15 cellular contexts compared by ENCODE assay signal in the genomic region with DNA sequence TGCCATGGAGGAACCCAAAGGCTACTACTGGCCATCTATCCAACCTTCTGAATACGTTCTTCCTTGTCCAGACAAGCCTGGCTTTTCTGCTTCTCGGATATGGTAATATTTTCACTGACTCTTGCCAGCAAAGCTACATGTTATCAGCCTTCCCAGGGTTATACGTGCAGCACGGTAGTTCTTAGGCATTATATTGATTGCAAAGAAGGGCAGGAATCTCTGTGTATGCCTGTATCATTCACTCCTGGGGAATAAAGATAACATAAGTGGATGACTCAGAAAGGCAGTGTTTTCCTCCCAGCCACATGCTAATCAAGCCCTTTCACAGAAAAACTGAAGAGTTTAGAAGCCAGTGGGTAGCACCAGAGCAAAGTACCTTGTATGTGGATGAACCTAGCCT.
A peak's percentile ranks its signal among the peaks of the same experiment; 100 is the strongest.
DNase-seq lines count a peak whose midpoint lies in the region; ATAC-seq and TF ChIP-seq lines count a peak whose summit lies in the region.
"Had no signal": no experiment of that assay in that cellular context is flagged by ENCODE, and none has a peak within 500 bp of the region (broad histone marks: within the 10 kb centered on the region; RNA-seq: fewer than 3 reads in every experiment).

No MANE protein-coding gene starts in this region.

- CTCF ChIA-PET in Calu3 (lab: Charles Lee) (no interaction called here), OCI-LY7 (lab: Charles Lee; ENCODE audit: unreplicated experiment) (no interaction called here)

- no peak overlapping the region for H3K23ac ChIP-seq in mesendoderm (ENCODE audit: low read length)

- H3K79me2 ChIP-seq in mesendoderm (ENCODE audit: control insufficient read depth, insufficient read depth, low read length) = no peaks in the 10 kb centered on the region
- H3K79me2 ChIP-seq in OCI-LY7 (ENCODE audit: insufficient read depth, low read depth, low read length) = no peaks in the 10 kb centered on the region

- H3K27ac ChIP-seq in mesendoderm (ENCODE audit: low read depth, low read length) (no peak overlapping the region), OCI-LY7 (ENCODE audit: low read depth, low read length, poor library complexity, severe bottlenecking) (no peak overlapping the region)
- H3K27ac ChIP-seq: stomach had no signal

- no CpG with 5 or more reads among the region's 4 CpGs for WGBS in mesendoderm (ENCODE audit: extremely low coverage, insufficient coverage, low lambda C conversion rate)

- no peak overlapping the region for H3K4me2 ChIP-seq in mesendoderm (ENCODE audit: low read length)
- no peak overlapping the region for H3K4me2 ChIP-seq in OCI-LY7 (ENCODE audit: low read length)

- no peaks in the 10 kb centered on the region for H3K79me1 ChIP-seq in mesendoderm (ENCODE audit: low read length)

- no peak overlapping the region for H3K4me3 ChIP-seq in cardiac fibroblast (replicated peaks in 1 of 2; ENCODE audit: low read depth in 2 of 2, low read length in 2 of 2)
- no peak overlapping the region for H3K4me3 ChIP-seq in mesendoderm (ENCODE audit: low read length)
- H3K4me3 ChIP-seq in OCI-LY7 (ENCODE audit: low read depth, low read length, poor library complexity, severe bottlenecking) = no peak overlapping the region
- H3K4me3 ChIP-seq: MG63, stomach had no signal

- H3K4me1 ChIP-seq in mesendoderm (ENCODE audit: control insufficient read depth, low read depth, low read length) = peaks cover 6% of the 10 kb centered on the region
- no peaks in the 10 kb centered on the region for H3K4me1 ChIP-seq in OCI-LY7 (ENCODE audit: insufficient read depth, low read length, poor library complexity, severe bottlenecking)
- H3K4me1 ChIP-seq: BE2C had no signal

- no peaks in the 10 kb centered on the region for H4K20me1 ChIP-seq in OCI-LY7 (ENCODE audit: insufficient read depth, low read length)

- no peak overlapping the region for H3K18ac ChIP-seq in mesendoderm (ENCODE audit: low read length)

- intact Hi-C loops in Calu3 (cut with micrococcal nuclease; ENCODE audit: unreplicated experiment) (no loop called here), OCI-LY7 (cut with micrococcal nuclease; ENCODE audit: unreplicated experiment) (no loop called here)

- H3K9me3 Mint-ChIP-seq in Calu3 (ENCODE audit: low read depth, unreplicated experiment) = no peaks in the 10 kb centered on the region

- peaks cover 17% of the 10 kb centered on the region for H3K4me1 Mint-ChIP-seq in Calu3 (ENCODE audit: low read depth, unreplicated experiment)

- H2BK5ac ChIP-seq in mesendoderm (ENCODE audit: low read length) = no peak overlapping the region

- no peaks in the 10 kb centered on the region for H3K36me3 ChIP-seq in mesendoderm (ENCODE audit: control insufficient read depth, insufficient read depth, low read length)
- no peaks in the 10 kb centered on the region for H3K36me3 ChIP-seq in OCI-LY7 (ENCODE audit: insufficient read depth, low read length)
- H3K36me3 ChIP-seq: BE2C, MG63 had no signal

- ATAC-seq in GM18511 (IDR thresholded peaks at IDR 0.05; ENCODE audit: unreplicated experiment) = no peak

- POLR2A ChIA-PET in OCI-LY7 (lab: Charles Lee) = no interaction called here

- BruUV-seq in Calu3 (replicated peaks; lab: Mats Ljungman, UMichigan) (no TSS peak), OCI-LY7 (replicated peaks; lab: Mats Ljungman, UMichigan) (no TSS peak)

- no peaks in the 10 kb centered on the region for H3K27me3 ChIP-seq in mesendoderm (ENCODE audit: insufficient read depth, low read length, poor library complexity)
- H3K27me3 ChIP-seq: BE2C, MG63, stomach had no signal

- no peaks in the 10 kb centered on the region for H3K9me3 ChIP-seq in OCI-LY7 (ENCODE audit: low read length)
- H3K9me3 ChIP-seq: BE2C, MG63, stomach had no signal

- no peak overlapping the region for H2AFZ ChIP-seq in OCI-LY7 (ENCODE audit: low read length)

- H2AK5ac ChIP-seq in mesendoderm (ENCODE audit: low read length) = no peak overlapping the region

- no peak overlapping the region for H4K8ac ChIP-seq in mesendoderm (ENCODE audit: low read depth, low read length)

- no peak overlapping the region for H3K4ac ChIP-seq in mesendoderm (ENCODE audit: low read depth, low read length)

- H3K36me3 Mint-ChIP-seq in Calu3 (ENCODE audit: insufficient read depth, unreplicated experiment) = peaks cover 16% of the 10 kb centered on the region

- no peak overlapping the region for H4K5ac ChIP-seq in mesendoderm (ENCODE audit: low read length)

- TF ChIP-seq CTCF in Calu3 (IDR thresholded peaks at IDR 0.05; ENCODE audit: unreplicated experiment) (no peak), cardiac fibroblast (IDR thresholded peaks at IDR 0.05; ENCODE audit: low read depth, low read length) (no peak), OCI-LY7 (conservative IDR thresholded peaks at IDR 0.05; ENCODE audit: low read length) (no peak)

- H3K9me2 ChIP-seq in OCI-LY7 (ENCODE audit: insufficient read depth, low read length) = no peaks in the 10 kb centered on the region

- H3K27me3 Mint-ChIP-seq in Calu3 (ENCODE audit: unreplicated experiment) = no peaks in the 10 kb centered on the region

- H3K27ac Mint-ChIP-seq in Calu3 (ENCODE audit: unreplicated experiment) = peak overlapping the region; percentile 67

- DNase-seq in Calu3 = no peak
- peak; percentile 50 for DNase-seq in M059J (ENCODE audit: low read depth)
- DNase-seq in cardiac fibroblast (ENCODE audit: low read depth in 2 of 2) = peak; percentile 42 to 54
- peak; percentile 66 for DNase-seq in mesendoderm
- no peak for DNase-seq in DMS79 treated with DMSO at 0.1 percent for 48 hours (lab: John Stamatoyannopoulos, UW)
- no peak for DNase-seq in GF-D8 (lab: John Stamatoyannopoulos, UW)
- DNase-seq in OCI-LY7 (ENCODE audit: low spot score) = no peak
- DNase-seq: activated CD4-positive, alpha-beta T cell treated with anti-CD3 and anti-CD28 coated beads, Interleukin-2, amount 50 U/mL, for 4 hours; BE2C; GOT3; MG63; midbrain; NCI-H2171; stomach had no signal

- H2BK120ac ChIP-seq in mesendoderm (ENCODE audit: low read depth, low read length) = no peak overlapping the region

- H2BK15ac ChIP-seq in mesendoderm (replicated peaks; ENCODE audit: low read depth) = no peak overlapping the region

- H3K9ac ChIP-seq in mesendoderm (ENCODE audit: low read length) = no peak overlapping the region

- no peak overlapping the region for H3K56ac ChIP-seq in mesendoderm (ENCODE audit: low read length)

- H3K4me3 Mint-ChIP-seq in Calu3 (ENCODE audit: low read depth, unreplicated experiment) = no peak overlapping the region

Comparison
In these comparisons a context has a peak if more than half of its experiments do, and no peak if none do; other contexts are left out.
1. DNase-seq: peak in M059J (single experiment), cardiac fibroblast (2 of 2) and mesendoderm (single experiment); none in Calu3 (single experiment), DMS79 treated with DMSO at 0.1 percent for 48 hours (single experiment), GF-D8 (single experiment) and OCI-LY7 (single experiment).